ENCODE assay signal across 1 cellular context in the genomic region with DNA sequence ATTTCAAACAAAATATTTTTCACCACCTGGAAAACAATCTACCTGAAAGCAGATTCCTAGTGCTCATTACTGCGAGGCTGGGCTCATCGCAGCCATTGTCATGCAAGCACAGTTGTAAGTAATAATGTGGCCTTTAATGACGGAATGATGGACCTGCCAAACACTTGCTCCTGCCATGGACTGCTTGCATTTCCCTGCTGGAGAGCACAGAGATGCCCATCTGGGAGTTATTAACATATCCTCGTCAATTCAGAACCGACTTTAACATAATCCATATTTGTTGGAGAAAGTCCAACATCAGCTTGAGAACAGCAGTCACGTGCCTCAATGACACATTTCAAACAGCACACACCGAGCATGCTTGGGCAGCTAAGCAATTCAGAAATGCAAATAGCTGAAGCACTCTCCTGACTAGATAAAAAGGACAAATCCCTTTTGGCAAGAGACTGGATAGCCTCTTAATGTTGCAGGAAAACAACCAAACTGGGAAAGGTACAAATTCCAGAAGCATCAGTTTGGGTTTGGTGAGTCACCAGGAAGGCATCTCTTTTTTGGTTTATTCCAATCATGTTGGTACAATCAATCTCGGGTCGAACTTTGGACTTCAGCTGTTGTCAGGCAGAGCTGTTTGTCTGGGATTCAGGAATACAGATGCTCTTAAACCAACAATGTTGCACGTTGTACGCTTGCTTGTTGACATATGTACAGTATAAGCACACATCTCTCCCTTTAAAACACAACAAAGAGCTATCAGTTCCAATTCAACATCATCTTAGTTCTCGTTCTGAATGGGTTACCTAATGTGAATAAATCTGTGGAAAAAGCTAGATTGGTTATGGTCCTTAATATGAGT.
TF ChIP-seq lines count a peak whose summit lies in the region.

No MANE protein-coding gene starts in this region.

TF ChIP-seq in HepG2, 621 proteins besides CTCF, POLR2A, EP300 and RAD21 (continued from another document and continues in another):
- TF ChIP-seq ARID2 (CRISPR knock-in tag; IDR thresholded peaks at IDR 0.05; ENCODE audit: borderline replicate concordance) = peak; percentile 56; the same call in 1 of the 2 replicates
- no peak for TF ChIP-seq POLR2AphosphoS5 (IDR thresholded peaks at IDR 0.05; ENCODE audit: low read depth, low read length)
- no peak for TF ChIP-seq PAX8 (CRISPR knock-in tag; IDR thresholded peaks at IDR 0.05; ENCODE audit: borderline replicate concordance)
- peak; percentile 37 for TF ChIP-seq ZEB1 (IDR thresholded peaks at IDR 0.05; ENCODE audit: insufficient replicate concordance, low read depth)
- TF ChIP-seq NONO (IDR thresholded peaks at IDR 0.05) = no peak
- TF ChIP-seq NONO (CRISPR knock-in tag; conservative IDR thresholded peaks at IDR 0.05) = peak; percentile 86
- no peak for TF ChIP-seq ZKSCAN5 (CRISPR knock-in tag; IDR thresholded peaks at IDR 0.05)
- no peak for TF ChIP-seq LBX2 (CRISPR knock-in tag; IDR thresholded peaks at IDR 0.05; ENCODE audit: borderline replicate concordance)
- TF ChIP-seq RFX5 (IDR thresholded peaks at IDR 0.05; ENCODE audit: low read depth, low read length) = peak; percentile 93
- no peak for TF ChIP-seq SALL2 (CRISPR knock-in tag; IDR thresholded peaks at IDR 0.05)
- TF ChIP-seq MNT (IDR thresholded peaks at IDR 0.05) = peak; percentile 65
- TF ChIP-seq MYPOP (CRISPR knock-in tag; IDR thresholded peaks at IDR 0.05) = peak; percentile 46; the same call in 1 of the 2 replicates
- TF ChIP-seq ZNF333 (CRISPR knock-in tag; IDR thresholded peaks at IDR 0.05; ENCODE audit: borderline replicate concordance) = no peak
- TF ChIP-seq ZNF33A (CRISPR knock-in tag; IDR thresholded peaks at IDR 0.05; ENCODE audit: borderline replicate concordance) = no peak
- TF ChIP-seq ZFX (CRISPR knock-in tag; IDR thresholded peaks at IDR 0.05; ENCODE audit: low read depth) = no peak; the same call in 1 of the 2 replicates
- no peak for TF ChIP-seq ZNF282 (IDR thresholded peaks at IDR 0.05; ENCODE audit: partially characterized antibody)
- peak; percentile 77 for TF ChIP-seq ZSCAN22 (CRISPR knock-in tag; IDR thresholded peaks at IDR 0.05)
- no peak for TF ChIP-seq SP1 (IDR thresholded peaks at IDR 0.05)
- TF ChIP-seq SP1 (CRISPR knock-in tag; IDR thresholded peaks at IDR 0.05) = no peak
- peak; percentile 46 for TF ChIP-seq ELF1 (CRISPR knock-in tag; IDR thresholded peaks at IDR 0.05)
- TF ChIP-seq NFATC3 (CRISPR knock-in tag; IDR thresholded peaks at IDR 0.05) = no peak
- TF ChIP-seq IKZF1 (IDR thresholded peaks at IDR 0.05) = no peak
- peak; percentile 63; the same call in 1 of the 2 replicates for TF ChIP-seq GATAD1 (CRISPR knock-in tag; IDR thresholded peaks at IDR 0.05)
- peak; percentile 77; the same call in 1 of the 2 replicates for TF ChIP-seq ZSCAN29 (CRISPR knock-in tag; conservative IDR thresholded peaks at IDR 0.05)
- TF ChIP-seq, protein P1, sequence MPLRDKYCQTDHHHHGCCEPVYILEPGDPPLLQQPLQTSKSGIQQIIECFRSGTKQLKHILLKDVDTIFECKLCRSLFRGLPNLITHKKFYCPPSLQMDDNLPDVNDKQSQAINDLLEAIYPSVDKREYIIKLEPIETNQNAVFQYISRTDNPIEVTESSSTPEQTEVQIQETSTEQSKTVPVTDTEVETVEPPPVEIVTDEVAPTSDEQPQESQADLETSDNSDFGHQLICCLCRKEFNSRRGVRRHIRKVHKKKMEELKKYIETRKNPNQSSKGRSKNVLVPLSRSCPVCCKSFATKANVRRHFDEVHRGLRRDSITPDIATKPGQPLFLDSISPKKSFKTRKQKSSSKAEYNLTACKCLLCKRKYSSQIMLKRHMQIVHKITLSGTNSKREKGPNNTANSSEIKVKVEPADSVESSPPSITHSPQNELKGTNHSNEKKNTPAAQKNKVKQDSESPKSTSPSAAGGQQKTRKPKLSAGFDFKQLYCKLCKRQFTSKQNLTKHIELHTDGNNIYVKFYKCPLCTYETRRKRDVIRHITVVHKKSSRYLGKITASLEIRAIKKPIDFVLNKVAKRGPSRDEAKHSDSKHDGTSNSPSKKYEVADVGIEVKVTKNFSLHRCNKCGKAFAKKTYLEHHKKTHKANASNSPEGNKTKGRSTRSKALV (CRISPR knock-in tag; IDR thresholded peaks at IDR 0.05) = 0 out of 2 replicates have a peak, but pooled peaks have one; percentile 21
- TF ChIP-seq KLF16 (CRISPR knock-in tag; IDR thresholded peaks at IDR 0.05) = peak in 1 of 2 experiments; percentile 94; a peak in 2 of 4 replicates
- TF ChIP-seq, protein P2, sequence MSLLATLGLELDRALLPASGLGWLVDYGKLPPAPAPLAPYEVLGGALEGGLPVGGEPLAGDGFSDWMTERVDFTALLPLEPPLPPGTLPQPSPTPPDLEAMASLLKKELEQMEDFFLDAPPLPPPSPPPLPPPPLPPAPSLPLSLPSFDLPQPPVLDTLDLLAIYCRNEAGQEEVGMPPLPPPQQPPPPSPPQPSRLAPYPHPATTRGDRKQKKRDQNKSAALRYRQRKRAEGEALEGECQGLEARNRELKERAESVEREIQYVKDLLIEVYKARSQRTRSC (CRISPR knock-in tag; IDR thresholded peaks at IDR 0.05; ENCODE audit: low read depth) = no peak
- TF ChIP-seq REL (CRISPR knock-in tag; conservative IDR thresholded peaks at IDR 0.05) = no peak
- no peak for TF ChIP-seq PHF8 (CRISPR knock-in tag; IDR thresholded peaks at IDR 0.05)
- TF ChIP-seq ZNF7 (CRISPR knock-in tag; IDR thresholded peaks at IDR 0.05) = peak; percentile 33; the same call in 1 of the 2 replicates
- no peak for TF ChIP-seq PLRG1 (conservative IDR thresholded peaks at IDR 0.05)
- TF ChIP-seq ZNF775 (CRISPR knock-in tag; IDR thresholded peaks at IDR 0.05; ENCODE audit: borderline replicate concordance) = peak; percentile 30; the same call in 1 of the 2 replicates
- TF ChIP-seq HOXA3 (CRISPR knock-in tag; IDR thresholded peaks at IDR 0.05) = peak; percentile 69; the same call in 1 of the 2 replicates
- TF ChIP-seq ZZZ3 (CRISPR knock-in tag; IDR thresholded peaks at IDR 0.05; ENCODE audit: borderline replicate concordance) = no peak
- TF ChIP-seq HDAC1 (CRISPR knock-in tag; IDR thresholded peaks at IDR 0.05) = peak; percentile 87
- no peak for TF ChIP-seq ZNF883 (CRISPR knock-in tag; IDR thresholded peaks at IDR 0.05; ENCODE audit: not compliant biosample characterization)
- no peak for TF ChIP-seq NR1H2 (CRISPR knock-in tag; IDR thresholded peaks at IDR 0.05; ENCODE audit: borderline replicate concordance, low read depth)
- no peak for TF ChIP-seq MAFG (CRISPR knock-in tag; IDR thresholded peaks at IDR 0.05)
- TF ChIP-seq ZNF678 (CRISPR knock-in tag; IDR thresholded peaks at IDR 0.05) = no peak
- TF ChIP-seq ZNF720 (CRISPR knock-in tag; IDR thresholded peaks at IDR 0.05) = no peak
- TF ChIP-seq MIER3 (CRISPR knock-in tag; IDR thresholded peaks at IDR 0.05; ENCODE audit: borderline replicate concordance) = peak; percentile 95; the same call in 1 of the 2 replicates
- peak; percentile 51; the same call in 1 of the 2 replicates for TF ChIP-seq ZC3H13 (CRISPR knock-in tag; IDR thresholded peaks at IDR 0.05)
- no peak for TF ChIP-seq KIAA2018 (CRISPR knock-in tag; IDR thresholded peaks at IDR 0.05; ENCODE audit: borderline replicate concordance)
- TF ChIP-seq SNAPC2 (CRISPR knock-in tag; IDR thresholded peaks at IDR 0.05) = peak; percentile 72; the same call in 1 of the 2 replicates
- TF ChIP-seq TFDP2 (CRISPR knock-in tag; IDR thresholded peaks at IDR 0.05) = no peak; the same call in 1 of the 2 replicates
- TF ChIP-seq, protein P3, sequence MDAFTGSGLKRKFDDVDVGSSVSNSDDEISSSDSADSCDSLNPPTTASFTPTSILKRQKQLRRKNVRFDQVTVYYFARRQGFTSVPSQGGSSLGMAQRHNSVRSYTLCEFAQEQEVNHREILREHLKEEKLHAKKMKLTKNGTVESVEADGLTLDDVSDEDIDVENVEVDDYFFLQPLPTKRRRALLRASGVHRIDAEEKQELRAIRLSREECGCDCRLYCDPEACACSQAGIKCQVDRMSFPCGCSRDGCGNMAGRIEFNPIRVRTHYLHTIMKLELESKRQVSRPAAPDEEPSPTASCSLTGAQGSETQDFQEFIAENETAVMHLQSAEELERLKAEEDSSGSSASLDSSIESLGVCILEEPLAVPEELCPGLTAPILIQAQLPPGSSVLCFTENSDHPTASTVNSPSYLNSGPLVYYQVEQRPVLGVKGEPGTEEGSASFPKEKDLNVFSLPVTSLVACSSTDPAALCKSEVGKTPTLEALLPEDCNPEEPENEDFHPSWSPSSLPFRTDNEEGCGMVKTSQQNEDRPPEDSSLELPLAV (CRISPR knock-in tag; conservative IDR thresholded peaks at IDR 0.05; ENCODE audit: low read depth) = no peak
- TF ChIP-seq PHF21A (CRISPR knock-in tag; IDR thresholded peaks at IDR 0.05) = peak; percentile 98
- 0 out of 2 replicates have a peak, but pooled peaks have one; percentile 48 for TF ChIP-seq KAT2B (IDR thresholded peaks at IDR 0.05; ENCODE audit: borderline replicate concordance, low read depth, low read length)
- TF ChIP-seq MLLT10 (CRISPR knock-in tag; IDR thresholded peaks at IDR 0.05) = no peak
